Comparison of ENCODE assay signal across 10 cellular contexts in genomic region chr6:142855877-142856606, GRCh38.
DNase-seq lines count a peak whose midpoint lies in the region; ATAC-seq and TF ChIP-seq lines count a peak whose summit lies in the region.
"Had no signal": no experiment of that assay in that cellular context is flagged by ENCODE, and none has a peak within 500 bp of the region (broad histone marks: within the 10 kb centered on the region; RNA-seq: fewer than 3 reads in every experiment).

No MANE protein-coding gene starts in this region.

- no peaks in the 10 kb centered on the region for H3K27me3 ChIP-seq in esophagus squamous epithelium
- H3K27me3 ChIP-seq: SJSA1 had no signal

- no peaks in the 10 kb centered on the region for H3K9me3 ChIP-seq in esophagus squamous epithelium
- H3K9me3 ChIP-seq: SJSA1 had no signal

- H3K4me1 ChIP-seq in esophagus squamous epithelium: peaks cover 15 to 57% (median 21%) of the 10 kb centered on the region in 3 donors
- H3K4me1 ChIP-seq: parathyroid adenoma had no signal

- TF ChIP-seq CTCF in esophagus squamous epithelium (IDR thresholded peaks at IDR 0.05): no peak

- H3K27ac ChIP-seq in esophagus squamous epithelium: peak overlapping the region in 3 of 4 donors; percentile 17 to 61 (median 58)
- H3K27ac ChIP-seq: parathyroid adenoma, SJSA1 had no signal

- H3K4me3 ChIP-seq in esophagus squamous epithelium: no peak overlapping the region
- H3K4me3 ChIP-seq: SJSA1 had no signal

- H3K36me3 ChIP-seq in esophagus squamous epithelium: no peaks in the 10 kb centered on the region
- H3K36me3 ChIP-seq: SJSA1 had no signal

- WGBS in esophagus squamous epithelium, 2 donors: 63 to 78% methylated on average over 5 of the region's 5 CpGs

- intact Hi-C loops in esophagus squamous epithelium (cut with DNase I): no loop called here

- peak; percentile 26 for ATAC-seq in GM18499 (IDR thresholded peaks at IDR 0.05; ENCODE audit: insufficient read depth, unreplicated experiment)
- peak; percentile 31 for ATAC-seq in GM21526 (IDR thresholded peaks at IDR 0.05; ENCODE audit: low FRiP score, unreplicated experiment)
- peak; percentile 17 for ATAC-seq in HG03565 (IDR thresholded peaks at IDR 0.05; ENCODE audit: unreplicated experiment)
- ATAC-seq in HG02571 (IDR thresholded peaks at IDR 0.05; ENCODE audit: unreplicated experiment): no peak

- TF ChIP-seq POLR2A in esophagus squamous epithelium (IDR thresholded peaks at IDR 0.05): no peak

- no peak for DNase-seq in esophagus squamous epithelium (lab: John Stamatoyannopoulos, UW)
- DNase-seq in DMS53 treated with DMSO at 0.1 percent for 48 hours (lab: John Stamatoyannopoulos, UW; ENCODE audit: unreplicated experiment): no peak
- DNase-seq in HT-29 (ENCODE audit: low spot score): no peak
- DNase-seq in AG20443 (ENCODE audit: low spot score): no peak
